19 cellular contexts compared by ENCODE assay signal in genomic region chr11:76230392-76230791, GRCh38. TPM values are rescaled to one million over a fixed set of nuclear protein-coding genes. Genes with fewer than 3 reads are reported as not detected.
"Had no signal": no experiment of that assay in that cellular context is flagged by ENCODE, and none has a peak within 500 bp of the region (broad histone marks: within the 10 kb centered on the region; RNA-seq: fewer than 3 reads in every experiment).

No MANE protein-coding gene starts in this region.

- H3K36me3 ChIP-seq: cardiac muscle cell, pancreas, sigmoid colon, tibial artery had no signal

- H3K4me3 Mint-ChIP-seq: activated B cell treated with CpG ODN at 0.5 μM for 24 hours; activated CD4-positive, alpha-beta memory T cell treated with anti-CD3 and anti-CD28 coated beads, Interleukin-2, amount 10 ng/mL, durations not matched to agents 7 days and 5 days; activated CD8-positive, alpha-beta memory T cell treated with anti-CD3 and anti-CD28 coated beads, Interleukin-2, amount 10 ng/mL, durations not matched to agents 7 days and 5 days; activated naive CD8-positive, alpha-beta T cell; effector memory CD8-positive, alpha-beta T cell had no signal

- H3K36me3 Mint-ChIP-seq: activated CD8-positive, alpha-beta memory T cell treated with anti-CD3 and anti-CD28 coated beads, Interleukin-2, amount 10 ng/mL, durations not matched to agents 7 days and 5 days; activated naive CD8-positive, alpha-beta T cell; naive B cell had no signal

- H3K9me3 ChIP-seq: mucosa of descending colon, pancreas, sigmoid colon, tibial artery had no signal

- H3K27me3 Mint-ChIP-seq: activated naive CD8-positive, alpha-beta T cell had no signal

- H3K27ac ChIP-seq: cardiac muscle cell, pancreas, sigmoid colon, tibial artery had no signal

- H3K27ac Mint-ChIP-seq: activated B cell treated with CpG ODN at 0.5 μM for 24 hours; activated CD4-positive, alpha-beta memory T cell treated with anti-CD3 and anti-CD28 coated beads, Interleukin-2, amount 10 ng/mL, durations not matched to agents 7 days and 5 days; activated CD8-positive, alpha-beta memory T cell treated with anti-CD3 and anti-CD28 coated beads, Interleukin-2, amount 10 ng/mL, durations not matched to agents 7 days and 5 days; effector memory CD8-positive, alpha-beta T cell had no signal

- H3K9me3 Mint-ChIP-seq: activated B cell treated with CpG ODN at 0.5 μM for 24 hours; activated CD4-positive, alpha-beta memory T cell treated with anti-CD3 and anti-CD28 coated beads, Interleukin-2, amount 10 ng/mL, durations not matched to agents 7 days and 5 days; effector memory CD8-positive, alpha-beta T cell had no signal

- DNase-seq: activated B cell treated with CpG ODN at 0.5 μM for 24 hours; activated CD4-positive, alpha-beta memory T cell treated with anti-CD3 and anti-CD28 coated beads, Interleukin-2, amount 10 ng/mL, durations not matched to agents 7 days and 5 days; activated CD4-positive, alpha-beta T cell treated with anti-CD3 and anti-CD28 coated beads for 4 hours; activated CD8-positive, alpha-beta memory T cell treated with anti-CD3 and anti-CD28 coated beads, Interleukin-2, amount 10 ng/mL, durations not matched to agents 7 days and 5 days; amygdala; effector memory CD8-positive, alpha-beta T cell; foreskin melanocyte; hypothalamus; mesenchymal stem cell; naive B cell; sigmoid colon; stimulated activated CD4-positive, alpha-beta T cell treated with anti-CD3 and anti-CD28 coated beads, Interleukin-4, amount 100 ng/mL, for 4 hours; stimulated activated naive CD4-positive, alpha-beta T cell treated with Interleukin-2 at 50 U/mL for 16 hours; tibial artery had no signal

- H3K27me3 ChIP-seq: cardiac muscle cell, pancreas, sigmoid colon had no signal

- H3K4me3 ChIP-seq: cardiac muscle cell, mucosa of descending colon, pancreas, sigmoid colon, tibial artery had no signal

- H3K4me1 ChIP-seq: pancreas had no signal

- ATAC-seq: activated CD8-positive, alpha-beta memory T cell treated with anti-CD3 and anti-CD28 coated beads, Interleukin-2, amount 10 ng/mL, durations not matched to agents 7 days and 5 days; effector memory CD8-positive, alpha-beta T cell; mucosa of descending colon; pancreas had no signal

RNA-seq across cellular contexts. Expression of gene WNT11, which starts 24.1 kb away (rescaled TPM):
- total RNA-seq: dermis microvascular lymphatic vessel endothelial cell had no signal
